In the genomic region with DNA sequence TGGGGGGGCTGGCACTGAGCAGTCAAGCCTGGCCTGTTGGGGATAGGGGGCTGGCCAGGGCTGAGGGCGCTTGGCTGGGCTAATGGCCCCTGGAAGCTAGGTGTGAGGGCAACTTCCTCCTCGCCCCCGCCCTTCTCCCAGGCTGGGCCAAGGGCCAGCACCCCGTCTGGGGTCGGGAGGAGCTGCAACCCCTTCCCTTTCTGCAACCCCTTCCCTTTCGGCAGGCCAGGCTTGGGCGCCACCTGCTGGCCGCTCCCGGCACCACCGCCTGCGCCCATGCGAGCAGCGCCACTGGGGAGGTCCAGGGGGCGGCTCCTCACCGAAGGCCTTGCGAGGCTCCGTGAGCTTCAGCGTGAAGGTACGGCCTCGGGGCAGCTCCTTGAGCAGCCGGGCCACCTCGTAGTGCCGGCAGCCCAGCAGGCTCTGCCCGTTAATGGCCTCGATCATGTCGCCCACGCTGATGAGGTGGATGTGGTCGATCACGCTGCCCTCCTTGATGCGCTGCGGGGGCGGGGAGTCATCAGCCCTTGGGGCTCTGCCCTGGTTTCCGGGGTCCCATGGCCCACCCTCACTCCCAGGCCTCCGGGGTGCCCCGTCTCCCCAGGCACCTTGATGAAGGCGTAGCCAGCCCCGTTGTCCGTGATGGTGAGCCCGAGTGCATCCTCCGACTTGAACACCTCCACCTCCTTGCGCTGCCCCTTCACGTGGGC, we compare ENCODE assay signal across 8 cellular contexts. TPM values are rescaled to one million over a fixed set of nuclear protein-coding genes. Genes with fewer than 3 reads are reported as not detected.
A peak's percentile ranks its signal among the peaks of the same experiment; 100 is the strongest.
DNase-seq lines count a peak whose midpoint lies in the region; ATAC-seq and TF ChIP-seq lines count a peak whose summit lies in the region.

No MANE protein-coding gene starts in this region.

- H3K36me3 ChIP-seq in CD4-positive, CD25-positive, alpha-beta regulatory T cell (ENCODE audit: control insufficient read depth, insufficient read depth, low read length): peaks cover 12% of the 10 kb centered on the region
- H3K36me3 ChIP-seq in naive thymus-derived CD4-positive, alpha-beta T cell (ENCODE audit: control insufficient read depth in 2 of 3, insufficient read depth in 3 of 3, low read length in 3 of 3): peaks cover 0 to 43% (median 0%) of the 10 kb centered on the region in 3 experiments
- no peaks in the 10 kb centered on the region for H3K36me3 ChIP-seq in testis (ENCODE audit: low read depth, missing control alignments)

- H3K27me3 ChIP-seq in CD4-positive, CD25-positive, alpha-beta regulatory T cell (ENCODE audit: control insufficient read depth, insufficient read depth, low read length): no peaks in the 10 kb centered on the region
- H3K27me3 ChIP-seq in naive thymus-derived CD4-positive, alpha-beta T cell (ENCODE audit: control insufficient read depth in 2 of 2, insufficient read depth in 2 of 2, low read length in 2 of 2): no peaks in the 10 kb centered on the region
- H3K27me3 ChIP-seq in testis: no peaks in the 10 kb centered on the region

- no peaks in the 10 kb centered on the region for H3K9me3 ChIP-seq in CD4-positive, CD25-positive, alpha-beta regulatory T cell (ENCODE audit: control insufficient read depth in 2 of 2, low read length in 2 of 2)
- no peaks in the 10 kb centered on the region for H3K9me3 ChIP-seq in naive thymus-derived CD4-positive, alpha-beta T cell (ENCODE audit: control insufficient read depth in 2 of 3, low read length in 3 of 3)
- H3K9me3 ChIP-seq in testis: no peaks in the 10 kb centered on the region

- DNase-seq in CD4-positive, CD25-positive, alpha-beta regulatory T cell: peak; percentile 47 to 59 (median 58)
- no peak for DNase-seq in Jurkat, Clone E6-1 (ENCODE audit: low read depth, low spot score)
- peak; percentile 65 for DNase-seq in activated CD4-positive, alpha-beta T cell treated with anti-CD3 and anti-CD28 coated beads, Interleukin-2, amount 50 U/mL, for 1 hour
- DNase-seq in effector CD4-positive, alpha-beta T cell: peak; percentile 58
- peak; percentile 47 to 87 (median 65) for DNase-seq in naive thymus-derived CD4-positive, alpha-beta T cell
- DNase-seq in testis: peak; percentile 52
- no peak for DNase-seq in cerebellar nuclear complex (lab: John Stamatoyannopoulos, UW)

- POLR2A ChIA-PET in naive thymus-derived CD4-positive, alpha-beta T cell (lab: Charles Lee): interaction anchor here (0.5 to 1.9 kb wide), 8 partner anchors 16 to 402 kb away, joined by 3 to 7 read pairs (median 3); a partner anchor contains a TSS

- H3K4me1 ChIP-seq in CD4-positive, CD25-positive, alpha-beta regulatory T cell (ENCODE audit: control insufficient read depth, insufficient read depth, low read length, poor library complexity, severe bottlenecking): peaks cover 14% of the 10 kb centered on the region
- peaks cover under 1% of the 10 kb centered on the region in 2 donors for H3K4me1 ChIP-seq in naive thymus-derived CD4-positive, alpha-beta T cell (ENCODE audit: control insufficient read depth in 2 of 2, insufficient read depth in 2 of 2, low read length in 2 of 2)
- no peaks in the 10 kb centered on the region for H3K4me1 ChIP-seq in testis

- no peak for TF ChIP-seq POLR2A in testis (IDR thresholded peaks at IDR 0.05)

- no peak overlapping the region for H3K27ac Mint-ChIP-seq in CD4-positive, CD25-positive, alpha-beta regulatory T cell
- no peak overlapping the region for H3K27ac Mint-ChIP-seq in naive thymus-derived CD4-positive, alpha-beta T cell

- peaks cover 10% of the 10 kb centered on the region for H3K27me3 Mint-ChIP-seq in CD4-positive, CD25-positive, alpha-beta regulatory T cell
- peaks cover 0 to under 1% (median 0%) of the 10 kb centered on the region in 5 donors for H3K27me3 Mint-ChIP-seq in naive thymus-derived CD4-positive, alpha-beta T cell

- H3K4me1 Mint-ChIP-seq in CD4-positive, CD25-positive, alpha-beta regulatory T cell: peaks cover 0 to 14% (median 7%) of the 10 kb centered on the region in 4 donors
- H3K4me1 Mint-ChIP-seq in naive thymus-derived CD4-positive, alpha-beta T cell: peaks cover 0 to 17% (median 11%) of the 10 kb centered on the region in 7 donors

- TF ChIP-seq CTCF in testis (IDR thresholded peaks at IDR 0.05): peak; percentile 62 to 84 (median 77)

- H3K27ac ChIP-seq in CD4-positive, CD25-positive, alpha-beta regulatory T cell (ENCODE audit: insufficient read depth, low read length, poor library complexity, severe bottlenecking): no peak overlapping the region
- no peak overlapping the region for H3K27ac ChIP-seq in naive thymus-derived CD4-positive, alpha-beta T cell (ENCODE audit: low read depth, low read length)
- no peak overlapping the region for H3K27ac ChIP-seq in testis

- no peaks in the 10 kb centered on the region for H3K9me3 Mint-ChIP-seq in CD4-positive, CD25-positive, alpha-beta regulatory T cell
- peaks cover 0 to 3% (median 0%) of the 10 kb centered on the region in 11 donors for H3K9me3 Mint-ChIP-seq in naive thymus-derived CD4-positive, alpha-beta T cell

- intact Hi-C loops in naive thymus-derived CD4-positive, alpha-beta T cell (cut with micrococcal nuclease): loop anchor here (1.0 to 10.0 kb wide), 6 partner anchors 48 to 595 kb away; a partner anchor contains a TSS
- intact Hi-C loops in testis (cut with DNase I; ENCODE audit: low total_unique reads): loop anchor here (10.0 kb wide), 1 partner anchor 55 kb away; no protein-coding TSS in a partner anchor

- no peak overlapping the region for H3K4me3 ChIP-seq in CD4-positive, CD25-positive, alpha-beta regulatory T cell (ENCODE audit: low read depth, low read length)
- peak overlapping the region; percentile 27; the same call in 1 of the 2 replicates for H3K4me3 ChIP-seq in Jurkat, Clone E6-1 (ENCODE audit: low read length)
- H3K4me3 ChIP-seq in naive thymus-derived CD4-positive, alpha-beta T cell (ENCODE audit: low read length): no peak overlapping the region
- no peak overlapping the region for H3K4me3 ChIP-seq in testis

- ATAC-seq in CD4-positive, CD25-positive, alpha-beta regulatory T cell (ENCODE audit: low read depth in 2 of 2): peak; percentile 54 to 70
- peak; percentile 67 for ATAC-seq in naive thymus-derived CD4-positive, alpha-beta T cell
- ATAC-seq in GM21390 (IDR thresholded peaks at IDR 0.05; ENCODE audit: unreplicated experiment): no peak

- CTCF ChIA-PET in naive thymus-derived CD4-positive, alpha-beta T cell (lab: Charles Lee): interaction anchor here (0.5 to 2.2 kb wide), 20 partner anchors 8 to 343 kb away, joined by 3 to 8 read pairs (median 4); a partner anchor contains a TSS

- 64% methylated on average over 40 of the region's 42 CpGs; no CpG with 5 or more reads in 1 of the 2 donors for WGBS in testis, 2 donors

- H3K36me3 Mint-ChIP-seq in CD4-positive, CD25-positive, alpha-beta regulatory T cell: peaks cover 10% of the 10 kb centered on the region
- H3K36me3 Mint-ChIP-seq in naive thymus-derived CD4-positive, alpha-beta T cell: peaks cover 0 to 10% (median 0%) of the 10 kb centered on the region in 5 donors

- no peak overlapping the region for H3K4me3 Mint-ChIP-seq in CD4-positive, CD25-positive, alpha-beta regulatory T cell
- no peak overlapping the region for H3K4me3 Mint-ChIP-seq in naive thymus-derived CD4-positive, alpha-beta T cell

RNA-seq across cellular contexts. Expression of a gene that starts 5.0 kb away (rescaled TPM):
- total RNA-seq in CD4-positive, CD25-positive, alpha-beta regulatory T cell: not detected
- polyA plus RNA-seq in CD4-positive, CD25-positive, alpha-beta regulatory T cell: not detected
- polyA plus RNA-seq in Jurkat, Clone E6-1 (2012; ENCODE audit: insufficient read depth, insufficient read length): not detected
- total RNA-seq in naive thymus-derived CD4-positive, alpha-beta T cell: under 1 TPM in 1 of 5 experiments, not detected in 4; 0.46 TPM
- polyA plus RNA-seq in naive thymus-derived CD4-positive, alpha-beta T cell: not detected
- 1 to 10 TPM; 1.4 to 1.5 TPM for total RNA-seq in testis
- 0.22 TPM for polyA plus RNA-seq in testis (ENCODE audit: insufficient read depth, low read depth, low replicate concordance)

RNA-seq across cellular contexts. Expression of a gene that starts 15.8 kb away (rescaled TPM):
- 37.5 TPM for total RNA-seq in CD4-positive, CD25-positive, alpha-beta regulatory T cell
- 10 to 100 TPM; 44.0 to 62.0 (median 55.7) TPM for polyA plus RNA-seq in CD4-positive, CD25-positive, alpha-beta regulatory T cell
- polyA plus RNA-seq in Jurkat, Clone E6-1 (2012; ENCODE audit: insufficient read depth, insufficient read length): 54.9 TPM
- total RNA-seq in naive thymus-derived CD4-positive, alpha-beta T cell: 10 to 100 TPM; 21.3 to 45.4 (median 24.7) TPM
- polyA plus RNA-seq in naive thymus-derived CD4-positive, alpha-beta T cell: 10 to 100 TPM; 34.0 to 46.1 TPM
- total RNA-seq in testis: 10 to 100 TPM; 55.0 to 57.5 TPM
- polyA plus RNA-seq in testis (ENCODE audit: insufficient read depth, low read depth, low replicate concordance): 47.8 TPM

RNA-seq across cellular contexts. Expression of a gene that starts 38.1 kb away (rescaled TPM):
- total RNA-seq in CD4-positive, CD25-positive, alpha-beta regulatory T cell: 754 TPM
- polyA plus RNA-seq in CD4-positive, CD25-positive, alpha-beta regulatory T cell: 100 to 1,000 TPM; 302 to 349 (median 332) TPM
- polyA plus RNA-seq in Jurkat, Clone E6-1 (2012; ENCODE audit: insufficient read depth, insufficient read length): 80.2 TPM
- 100 to 1,000 TPM in 4 of 5 experiments, 10 to 100 TPM in 1; 87.4 to 574 (median 177) TPM for total RNA-seq in naive thymus-derived CD4-positive, alpha-beta T cell
- 100 to 1,000 TPM; 221 to 307 TPM for polyA plus RNA-seq in naive thymus-derived CD4-positive, alpha-beta T cell
- 100 to 1,000 TPM; 185 to 245 TPM for total RNA-seq in testis
- polyA plus RNA-seq in testis (ENCODE audit: insufficient read depth, low read depth, low replicate concordance): 386 TPM

RNA-seq across cellular contexts. Expression of a gene that starts 47.0 kb away (rescaled TPM):
- 151 TPM for total RNA-seq in CD4-positive, CD25-positive, alpha-beta regulatory T cell
- polyA plus RNA-seq in CD4-positive, CD25-positive, alpha-beta regulatory T cell: 10 to 100 TPM; 43.2 to 61.7 (median 52.1) TPM
- 152 TPM for polyA plus RNA-seq in Jurkat, Clone E6-1 (2012; ENCODE audit: insufficient read depth, insufficient read length)
- total RNA-seq in naive thymus-derived CD4-positive, alpha-beta T cell: 100 to 1,000 TPM; 194 to 211 (median 206) TPM
- 10 to 100 TPM; 47.2 to 88.2 TPM for polyA plus RNA-seq in naive thymus-derived CD4-positive, alpha-beta T cell
- 100 to 1,000 TPM; 204 to 259 TPM for total RNA-seq in testis
- polyA plus RNA-seq in testis (ENCODE audit: insufficient read depth, low read depth, low replicate concordance): 116 TPM

RNA-seq across cellular contexts. Expression of a gene that starts 49.3 kb away (rescaled TPM):
- 159 TPM for total RNA-seq in CD4-positive, CD25-positive, alpha-beta regulatory T cell
- 100 to 1,000 TPM; 304 to 351 (median 335) TPM for polyA plus RNA-seq in CD4-positive, CD25-positive, alpha-beta regulatory T cell
- polyA plus RNA-seq in Jurkat, Clone E6-1 (2012; ENCODE audit: insufficient read depth, insufficient read length): 211 TPM
- total RNA-seq in naive thymus-derived CD4-positive, alpha-beta T cell: 100 to 1,000 TPM; 123 to 218 (median 150) TPM
- 100 to 1,000 TPM; 290 to 325 TPM for polyA plus RNA-seq in naive thymus-derived CD4-positive, alpha-beta T cell
- 100 to 1,000 TPM; 164 to 192 TPM for total RNA-seq in testis
- polyA plus RNA-seq in testis (ENCODE audit: insufficient read depth, low read depth, low replicate concordance): 418 TPM

Comparison
In these comparisons a context has a peak if more than half of its experiments do, and no peak if none do; other contexts are left out.
1. DNase-seq: peak in CD4-positive, CD25-positive, alpha-beta regulatory T cell (3 of 3), activated CD4-positive, alpha-beta T cell treated with anti-CD3 and anti-CD28 coated beads, Interleukin-2, amount 50 U/mL, for 1 hour (single experiment), effector CD4-positive, alpha-beta T cell (single experiment), naive thymus-derived CD4-positive, alpha-beta T cell (9 of 9) and testis (single experiment); none in Jurkat, Clone E6-1 (single experiment) and cerebellar nuclear complex (0 of 2).